13 cellular contexts compared by ENCODE assay signal in genomic region chr17:71163121-71163812, GRCh38.
DNase-seq lines count a peak whose midpoint lies in the region; ATAC-seq, FAIRE-seq and TF ChIP-seq lines count a peak whose summit lies in the region.
"Had no signal": no experiment of that assay in that cellular context is flagged by ENCODE, and none has a peak within 500 bp of the region (broad histone marks: within the 10 kb centered on the region; RNA-seq: fewer than 3 reads in every experiment).

No MANE protein-coding gene starts in this region.

- TF ChIP-seq POLR2A in H54 (IDR thresholded peaks at IDR 0.05; ENCODE audit: low read depth, low read length): no peak

- H3K9me3 ChIP-seq in mucosa of descending colon (no peaks in the 10 kb centered on the region), mammary epithelial cell (replicated peaks; ENCODE audit: insufficient read depth, low read length) (no peaks in the 10 kb centered on the region)
- H3K9me3 ChIP-seq: HAP-1 had no signal

- no peak for FAIRE-seq in H54 (lab: Jason Lieb, UNC)

- H3K4me2 ChIP-seq in mammary epithelial cell (ENCODE audit: insufficient read depth, low read depth, low read length): no peak overlapping the region
- H3K4me2 ChIP-seq: KMS-11 had no signal

- H3K79me2 ChIP-seq in mammary epithelial cell (ENCODE audit: insufficient read depth, low read length): no peaks in the 10 kb centered on the region

- no peaks in the 10 kb centered on the region for H3K27me3 ChIP-seq in mammary epithelial cell (ENCODE audit: insufficient read depth, low read length)

- H3K36me3 ChIP-seq in mucosa of descending colon (ENCODE audit: low read depth) (no peaks in the 10 kb centered on the region), mammary epithelial cell (ENCODE audit: insufficient read depth, low read length) (no peaks in the 10 kb centered on the region)
- H3K36me3 ChIP-seq: HAP-1 had no signal

- BruUV-seq in mammary epithelial cell (replicated peaks; lab: Mats Ljungman, UMichigan): no TSS peak

- no peak overlapping the region for H3K4me3 ChIP-seq in mucosa of descending colon
- H3K4me3 ChIP-seq in mammary epithelial cell (replicated peaks in 1 of 3; ENCODE audit: insufficient read depth in 1 of 3, low read depth in 2 of 3, low read length in 3 of 3): no peak overlapping the region
- H3K4me3 ChIP-seq: HAP-1 had no signal

- in situ Hi-C loops in mammary epithelial cell (cut with MboI; ENCODE audit: low sequenced_read_pairs in 2 of 2): no loop called here

- ATAC-seq in mucosa of descending colon (peak; percentile 76), GM18867 (IDR thresholded peaks at IDR 0.05; ENCODE audit: unreplicated experiment) (no peak)

- CTCF ChIA-PET in mammary epithelial cell (lab: Charles Lee; ENCODE audit: low non-redundant PET): interaction anchor here (0.8 kb wide), 1 partner anchor 690 kb away, joined by 7 read pairs; no protein-coding TSS in a partner anchor

- no peak overlapping the region for H3K9ac ChIP-seq in mammary epithelial cell (ENCODE audit: insufficient read depth, low read length)
- H3K9ac ChIP-seq: KMS-11 had no signal

- TF ChIP-seq CTCF in mucosa of descending colon (IDR thresholded peaks at IDR 0.05) (no peak), mammary epithelial cell (conservative IDR thresholded peaks at IDR 0.05 in 1 of 2, IDR thresholded peaks at IDR 0.05 in 1 of 2; ENCODE audit: extremely low read depth in 1 of 2, insufficient read depth in 1 of 2, low read depth in 1 of 2, low read length in 2 of 2) (no peak)

- DNase-seq in DMS53 (lab: John Stamatoyannopoulos, UW) (peak; percentile 94), NCI-H187 (lab: John Stamatoyannopoulos, UW) (peak; percentile 82 to 83), RPMI7951 (ENCODE audit: low read depth) (peak; percentile 69), mucosa of descending colon (peak in 1 of 3 donors; percentile 38), H54 (ENCODE audit: insufficient read length, low spot score) (no peak), midbrain (lab: John Stamatoyannopoulos, UW) (no peak), mammary epithelial cell (no peak)
- DNase-seq: AML-193, islet precursor cell, nucleus accumbens had no signal

- H3K4me1 ChIP-seq in mucosa of descending colon (ENCODE audit: low read depth) (peaks cover 5% of the 10 kb centered on the region), mammary epithelial cell (ENCODE audit: insufficient read depth, low read length) (no peaks in the 10 kb centered on the region)
- H3K4me1 ChIP-seq: HAP-1 had no signal

- WGBS in mammary epithelial cell (ENCODE audit: low coverage, missing lambda C conversion rate): 93% methylated on average over 6 of the region's 6 CpGs

- dilution Hi-C loops in mammary epithelial cell (cut with HindIII; ENCODE audit: low sequenced_read_pairs): no loop called here

- H4K20me1 ChIP-seq in mammary epithelial cell (ENCODE audit: insufficient read depth, low read length): no peaks in the 10 kb centered on the region

- intact Hi-C loops in mucosa of descending colon (cut with DNase I, micrococcal nuclease): no loop called here
- intact Hi-C loops in mammary epithelial cell (cut with micrococcal nuclease): no loop called here

- H3K27ac ChIP-seq in mammary epithelial cell (ENCODE audit: insufficient read depth, low read depth, low read length): no peak overlapping the region
- H3K27ac ChIP-seq: KMS-11 had no signal

- no peak overlapping the region for H2AFZ ChIP-seq in mammary epithelial cell (ENCODE audit: low read depth, low read length)

Comparison
In these comparisons a context has a peak if more than half of its experiments do, and no peak if none do; other contexts are left out.
1. DNase-seq: peak in DMS53 (single experiment), NCI-H187 (2 of 2) and RPMI7951 (single experiment); none in H54 (single experiment), midbrain (single experiment) and mammary epithelial cell (single experiment).